8 cellular contexts compared by ENCODE assay signal in the genomic region with DNA sequence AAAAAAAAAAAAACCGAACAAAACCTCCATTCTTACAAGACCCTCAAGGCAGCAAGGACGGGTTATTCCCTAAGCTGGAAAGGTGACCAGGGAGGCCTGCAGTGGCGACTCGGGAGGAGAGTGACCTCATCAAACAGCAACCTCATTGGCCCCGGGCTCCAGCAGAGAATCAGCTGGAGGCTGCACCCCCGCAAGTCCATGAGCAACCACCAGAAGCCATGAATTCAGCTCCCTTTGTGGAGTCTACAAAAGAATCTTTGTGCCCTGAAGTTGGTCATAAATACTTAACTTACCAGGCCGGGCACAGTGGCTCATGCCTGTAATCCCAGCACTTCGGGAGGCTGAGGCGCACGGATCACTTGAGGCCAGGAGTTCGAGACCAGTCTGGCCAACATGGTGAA.
A peak's percentile ranks its signal among the peaks of the same experiment; 100 is the strongest.
DNase-seq lines count a peak whose midpoint lies in the region; FAIRE-seq and TF ChIP-seq lines count a peak whose summit lies in the region.

No MANE protein-coding gene starts in this region.

- in situ Hi-C loops in brain microvascular endothelial cell (cut with HindIII; ENCODE audit: low pct_ligation_motif_present, low sequenced_read_pairs), result no loop called here

- TF ChIP-seq CTCF in brain microvascular endothelial cell (IDR thresholded peaks at IDR 0.05; ENCODE audit: low read depth, low read length, missing control alignments), result no peak

- DNase-seq in A172 (ENCODE audit: low spot score) (peak; percentile 75), H54 (ENCODE audit: insufficient read length, low spot score) (peak; percentile 82), brain microvascular endothelial cell (peak; percentile 39), medulla oblongata (ENCODE audit: extremely low spot score) (peak; percentile 75), NOMO-1 treated with dmso at 0.1 percent for 144 hours (lab: John Stamatoyannopoulos, UW; ENCODE audit: unreplicated experiment) (no peak), activated gamma-delta T cell (lab: John Stamatoyannopoulos, UW) (no peak)
- no peak for DNase-seq in stimulated activated CD8-positive, alpha-beta memory T cell treated with anti-CD3 and anti-CD28 coated beads, Interleukin-4, amount 100 ng/mL, for 48 hours
- DNase-seq in activated CD4-positive, CD25-positive, alpha-beta regulatory T cell (lab: John Stamatoyannopoulos, UW), result no peak

- H3K27ac ChIP-seq in brain microvascular endothelial cell, result no peak overlapping the region

- H3K4me3 ChIP-seq in brain microvascular endothelial cell (ENCODE audit: low read depth, low read length), result no peak overlapping the region

- no peaks in the 10 kb centered on the region for H3K36me3 ChIP-seq in brain microvascular endothelial cell (replicated peaks)

- no peak for TF ChIP-seq POLR2A in H54 (IDR thresholded peaks at IDR 0.05; ENCODE audit: low read depth, low read length)

- peaks cover 11% of the 10 kb centered on the region for H3K27me3 ChIP-seq in brain microvascular endothelial cell (replicated peaks)

- peak; percentile 41 for FAIRE-seq in H54 (lab: Jason Lieb, UNC)

Comparison
In these comparisons a context has a peak if more than half of its experiments do, and no peak if none do; other contexts are left out.
1. DNase-seq: peak in A172 (single experiment), H54 (single experiment), brain microvascular endothelial cell (single experiment) and medulla oblongata (single experiment); none in stimulated activated CD8-positive, alpha-beta memory T cell treated with anti-CD3 and anti-CD28 coated beads, Interleukin-4, amount 100 ng/mL, for 48 hours (single experiment), activated CD4-positive, CD25-positive, alpha-beta regulatory T cell (0 of 4), NOMO-1 treated with dmso at 0.1 percent for 144 hours (single experiment) and activated gamma-delta T cell (single experiment).